ENCODE assay signal across 2 cellular contexts in the genomic region with DNA sequence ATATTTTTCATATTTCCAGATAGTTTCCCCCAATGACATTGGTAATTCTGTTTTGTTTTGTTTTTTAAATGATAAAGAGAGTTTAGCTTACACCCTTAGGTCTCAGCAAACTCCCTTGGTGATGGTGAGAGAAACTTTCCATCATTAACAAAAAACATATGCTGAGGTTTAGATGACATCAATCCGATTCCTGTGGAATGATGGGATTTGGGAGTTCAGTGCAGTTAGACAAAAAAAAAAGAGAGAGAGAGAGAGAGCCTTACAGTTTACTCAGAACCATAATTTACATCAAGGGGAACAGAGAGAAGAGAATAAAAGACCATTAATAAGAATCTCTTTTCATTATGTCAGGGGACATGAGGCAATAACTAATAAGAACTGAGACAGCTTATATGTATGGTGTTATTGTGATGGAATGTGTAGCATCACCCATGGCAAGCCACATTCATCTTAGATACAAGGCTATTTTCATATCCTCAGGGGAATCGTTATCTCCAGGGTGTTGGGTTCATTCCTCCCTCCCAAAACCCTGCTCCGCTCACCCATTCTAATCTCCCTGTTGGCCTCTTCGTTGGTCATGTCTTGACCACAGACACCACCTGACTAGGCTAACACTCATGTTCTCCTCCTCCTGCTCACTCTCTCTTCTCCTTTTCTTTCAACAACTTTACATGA.
TF ChIP-seq lines count a peak whose summit lies in the region.

No MANE protein-coding gene starts in this region.

TF ChIP-seq in SK-N-SH, 30 proteins besides CTCF, POLR2A, EP300 and RAD21 (continued from another document):
- TF ChIP-seq NRF1 (IDR thresholded peaks at IDR 0.05; ENCODE audit: low read depth, low read length), result no peak
- no peak for TF ChIP-seq MEF2A (IDR thresholded peaks at IDR 0.05; ENCODE audit: borderline replicate concordance, low read depth)

TF ChIP-seq in SK-N-SH treated with all-trans-retinoic acid at 6 μM for 48 hours, 23 proteins besides CTCF, POLR2A, EP300 and RAD21:
- TF ChIP-seq, protein P1, sequence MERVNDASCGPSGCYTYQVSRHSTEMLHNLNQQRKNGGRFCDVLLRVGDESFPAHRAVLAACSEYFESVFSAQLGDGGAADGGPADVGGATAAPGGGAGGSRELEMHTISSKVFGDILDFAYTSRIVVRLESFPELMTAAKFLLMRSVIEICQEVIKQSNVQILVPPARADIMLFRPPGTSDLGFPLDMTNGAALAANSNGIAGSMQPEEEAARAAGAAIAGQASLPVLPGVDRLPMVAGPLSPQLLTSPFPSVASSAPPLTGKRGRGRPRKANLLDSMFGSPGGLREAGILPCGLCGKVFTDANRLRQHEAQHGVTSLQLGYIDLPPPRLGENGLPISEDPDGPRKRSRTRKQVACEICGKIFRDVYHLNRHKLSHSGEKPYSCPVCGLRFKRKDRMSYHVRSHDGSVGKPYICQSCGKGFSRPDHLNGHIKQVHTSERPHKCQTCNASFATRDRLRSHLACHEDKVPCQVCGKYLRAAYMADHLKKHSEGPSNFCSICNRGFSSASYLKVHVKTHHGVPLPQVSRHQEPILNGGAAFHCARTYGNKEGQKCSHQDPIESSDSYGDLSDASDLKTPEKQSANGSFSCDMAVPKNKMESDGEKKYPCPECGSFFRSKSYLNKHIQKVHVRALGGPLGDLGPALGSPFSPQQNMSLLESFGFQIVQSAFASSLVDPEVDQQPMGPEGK (CRISPR knock-in tag; IDR thresholded peaks at IDR 0.05; ENCODE audit: borderline replicate concordance), result no peak
- TF ChIP-seq, protein P2, sequence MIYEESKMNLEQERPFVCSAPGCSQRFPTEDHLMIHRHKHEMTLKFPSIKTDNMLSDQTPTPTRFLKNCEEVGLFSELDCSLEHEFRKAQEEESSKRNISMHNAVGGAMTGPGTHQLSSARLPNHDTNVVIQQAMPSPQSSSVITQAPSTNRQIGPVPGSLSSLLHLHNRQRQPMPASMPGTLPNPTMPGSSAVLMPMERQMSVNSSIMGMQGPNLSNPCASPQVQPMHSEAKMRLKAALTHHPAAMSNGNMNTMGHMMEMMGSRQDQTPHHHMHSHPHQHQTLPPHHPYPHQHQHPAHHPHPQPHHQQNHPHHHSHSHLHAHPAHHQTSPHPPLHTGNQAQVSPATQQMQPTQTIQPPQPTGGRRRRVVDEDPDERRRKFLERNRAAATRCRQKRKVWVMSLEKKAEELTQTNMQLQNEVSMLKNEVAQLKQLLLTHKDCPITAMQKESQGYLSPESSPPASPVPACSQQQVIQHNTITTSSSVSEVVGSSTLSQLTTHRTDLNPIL (CRISPR knock-in tag; IDR thresholded peaks at IDR 0.05; ENCODE audit: low read depth), result no peak
- TF ChIP-seq ISL1 (CRISPR knock-in tag; IDR thresholded peaks at IDR 0.05), result no peak
- TF ChIP-seq TOX (CRISPR knock-in tag; IDR thresholded peaks at IDR 0.05; ENCODE audit: borderline replicate concordance), result no peak
- TF ChIP-seq ZNF565 (CRISPR knock-in tag; conservative IDR thresholded peaks at IDR 0.05; ENCODE audit: low read depth), result no peak
